ENCODE assay signal across 15 cellular contexts in genomic region chr14:89317051-89317691, GRCh38.
DNase-seq lines count a peak whose midpoint lies in the region; ATAC-seq and TF ChIP-seq lines count a peak whose summit lies in the region.
"Had no signal": no experiment of that assay in that cellular context is flagged by ENCODE, and none has a peak within 500 bp of the region (broad histone marks: within the 10 kb centered on the region; RNA-seq: fewer than 3 reads in every experiment).

No MANE protein-coding gene starts in this region.

- peaks cover 26% of the 10 kb centered on the region for H3K36me3 Mint-ChIP-seq in activated CD4-positive, alpha-beta memory T cell treated with anti-CD3 and anti-CD28 coated beads, Interleukin-2, amount 10 ng/mL, durations not matched to agents 7 days and 5 days (ENCODE audit: low read depth)
- peaks cover 23% of the 10 kb centered on the region for H3K36me3 Mint-ChIP-seq in activated CD4-positive, alpha-beta memory T cell treated with anti-CD3 and anti-CD28 coated beads for 36 hours
- H3K36me3 Mint-ChIP-seq in neural progenitor cell = peaks cover 46% of the 10 kb centered on the region

- no peaks in the 10 kb centered on the region for H3K27me3 ChIP-seq in neural progenitor cell
- H3K27me3 ChIP-seq: adrenal gland, Peyer's patch, uterus had no signal

- H2AFZ ChIP-seq in neural progenitor cell (replicated peaks) = no peak overlapping the region

- no peak overlapping the region for H3K4me2 ChIP-seq in neural progenitor cell
- H3K4me2 ChIP-seq: A549 had no signal

- no peaks in the 10 kb centered on the region for H3K4me1 ChIP-seq in neural progenitor cell
- H3K4me1 ChIP-seq: A549, uterus had no signal

- no peak for DNase-seq in activated CD4-positive, alpha-beta memory T cell treated with anti-CD3 and anti-CD28 coated beads, Interleukin-2, amount 10 ng/mL, durations not matched to agents 7 days and 5 days
- DNase-seq in activated CD4-positive, alpha-beta memory T cell treated with anti-CD3 and anti-CD28 coated beads for 36 hours = no peak
- no peak for DNase-seq in neural progenitor cell (ENCODE audit: low spot score)
- no peak for DNase-seq in cardiac septum (ENCODE audit: low spot score)
- DNase-seq in stimulated activated CD4-positive, alpha-beta T cell treated with anti-CD3 and anti-CD28 coated beads, Interleukin-4, amount 100 ng/mL, for 24 hours = no peak
- DNase-seq in NCI-H524 (lab: John Stamatoyannopoulos, UW) = no peak
- DNase-seq: adrenal gland, NCI-H1105 treated with DMSO at 0.1 percent for 48 hours, uterus had no signal

- peak overlapping the region; percentile 8 for H3K27ac Mint-ChIP-seq in activated CD4-positive, alpha-beta memory T cell treated with anti-CD3 and anti-CD28 coated beads, Interleukin-2, amount 10 ng/mL, durations not matched to agents 7 days and 5 days
- no peak overlapping the region for H3K27ac Mint-ChIP-seq in activated CD4-positive, alpha-beta memory T cell treated with anti-CD3 and anti-CD28 coated beads for 36 hours
- no peak overlapping the region for H3K27ac Mint-ChIP-seq in neural progenitor cell

- no peaks in the 10 kb centered on the region for H3F3A ChIP-seq in neural progenitor cell (ENCODE audit: low read depth)

- no peaks in the 10 kb centered on the region for H3K36me3 ChIP-seq in neural progenitor cell
- H3K36me3 ChIP-seq: adrenal gland, Peyer's patch, uterus had no signal

- no peak overlapping the region for H3K4me3 Mint-ChIP-seq in activated CD4-positive, alpha-beta memory T cell treated with anti-CD3 and anti-CD28 coated beads, Interleukin-2, amount 10 ng/mL, durations not matched to agents 7 days and 5 days
- H3K4me3 Mint-ChIP-seq in activated CD4-positive, alpha-beta memory T cell treated with anti-CD3 and anti-CD28 coated beads for 36 hours = no peak overlapping the region
- no peak overlapping the region for H3K4me3 Mint-ChIP-seq in neural progenitor cell
- H3K4me3 Mint-ChIP-seq: neural crest cell had no signal

- peaks cover 37% of the 10 kb centered on the region for H3K79me2 ChIP-seq in neural progenitor cell (ENCODE audit: low read depth)

- no peak for TF ChIP-seq CTCF in neural progenitor cell (IDR thresholded peaks at IDR 0.05)

- POLR2A ChIA-PET in activated CD4-positive, alpha-beta memory T cell treated with anti-CD3 and anti-CD28 coated beads, Interleukin-2, amount 10 ng/mL, durations not matched to agents 7 days and 5 days (lab: Charles Lee) = no interaction called here
- POLR2A ChIA-PET in activated CD4-positive, alpha-beta memory T cell treated with anti-CD3 and anti-CD28 coated beads for 36 hours (lab: Charles Lee) = no interaction called here

- ATAC-seq in GM21737 (IDR thresholded peaks at IDR 0.05; ENCODE audit: unreplicated experiment) (peak; percentile 91), HG03342 (IDR thresholded peaks at IDR 0.05; ENCODE audit: unreplicated experiment) (peak; percentile 91)
- ATAC-seq: A549 had no signal

- intact Hi-C loops in activated CD4-positive, alpha-beta memory T cell treated with anti-CD3 and anti-CD28 coated beads for 36 hours (cut with micrococcal nuclease) = no loop called here
- intact Hi-C loops in cardiac septum (cut with DNase I) = no loop called here

- no peak overlapping the region for H3K9ac ChIP-seq in neural progenitor cell

- H3K4me1 Mint-ChIP-seq in activated CD4-positive, alpha-beta memory T cell treated with anti-CD3 and anti-CD28 coated beads, Interleukin-2, amount 10 ng/mL, durations not matched to agents 7 days and 5 days = peaks cover 9% of the 10 kb centered on the region
- H3K4me1 Mint-ChIP-seq in activated CD4-positive, alpha-beta memory T cell treated with anti-CD3 and anti-CD28 coated beads for 36 hours (ENCODE audit: low read depth) = peaks cover 30% of the 10 kb centered on the region
- H3K4me1 Mint-ChIP-seq in neural progenitor cell = peaks cover 7% of the 10 kb centered on the region
- H3K4me1 Mint-ChIP-seq: neural crest cell had no signal

- H3K27me3 Mint-ChIP-seq in activated CD4-positive, alpha-beta memory T cell treated with anti-CD3 and anti-CD28 coated beads, Interleukin-2, amount 10 ng/mL, durations not matched to agents 7 days and 5 days = no peaks in the 10 kb centered on the region
- H3K27me3 Mint-ChIP-seq in activated CD4-positive, alpha-beta memory T cell treated with anti-CD3 and anti-CD28 coated beads for 36 hours = no peaks in the 10 kb centered on the region
- H3K27me3 Mint-ChIP-seq in neural progenitor cell (ENCODE audit: insufficient read depth, low read depth) = no peaks in the 10 kb centered on the region

- H3K9me3 ChIP-seq in neural progenitor cell (ENCODE audit: low read depth) = no peaks in the 10 kb centered on the region
- H3K9me3 ChIP-seq: adrenal gland, Peyer's patch, uterus had no signal

- H3K9me3 Mint-ChIP-seq in activated CD4-positive, alpha-beta memory T cell treated with anti-CD3 and anti-CD28 coated beads, Interleukin-2, amount 10 ng/mL, durations not matched to agents 7 days and 5 days = peaks cover 18% of the 10 kb centered on the region
- H3K9me3 Mint-ChIP-seq in activated CD4-positive, alpha-beta memory T cell treated with anti-CD3 and anti-CD28 coated beads for 36 hours = peaks cover 13% of the 10 kb centered on the region
- H3K9me3 Mint-ChIP-seq in neural progenitor cell = peaks cover 33% of the 10 kb centered on the region

- CTCF ChIA-PET in activated CD4-positive, alpha-beta memory T cell treated with anti-CD3 and anti-CD28 coated beads, Interleukin-2, amount 10 ng/mL, durations not matched to agents 7 days and 5 days (lab: Charles Lee) = no interaction called here
- CTCF ChIA-PET in activated CD4-positive, alpha-beta memory T cell treated with anti-CD3 and anti-CD28 coated beads for 36 hours (lab: Charles Lee) = no interaction called here

- no peak overlapping the region for H3K4me3 ChIP-seq in neural progenitor cell
- H3K4me3 ChIP-seq: A549, adrenal gland, Peyer's patch, uterus had no signal

- peaks cover 9% of the 10 kb centered on the region for H4K20me1 ChIP-seq in neural progenitor cell (ENCODE audit: low read depth)

- H3K27ac ChIP-seq in neural progenitor cell = peak overlapping the region; percentile 49
- H3K27ac ChIP-seq: A549, adrenal gland, epithelial cell of prostate, Peyer's patch, uterus had no signal
